ENCODE assay signal across 11 cellular contexts in the genomic region with DNA sequence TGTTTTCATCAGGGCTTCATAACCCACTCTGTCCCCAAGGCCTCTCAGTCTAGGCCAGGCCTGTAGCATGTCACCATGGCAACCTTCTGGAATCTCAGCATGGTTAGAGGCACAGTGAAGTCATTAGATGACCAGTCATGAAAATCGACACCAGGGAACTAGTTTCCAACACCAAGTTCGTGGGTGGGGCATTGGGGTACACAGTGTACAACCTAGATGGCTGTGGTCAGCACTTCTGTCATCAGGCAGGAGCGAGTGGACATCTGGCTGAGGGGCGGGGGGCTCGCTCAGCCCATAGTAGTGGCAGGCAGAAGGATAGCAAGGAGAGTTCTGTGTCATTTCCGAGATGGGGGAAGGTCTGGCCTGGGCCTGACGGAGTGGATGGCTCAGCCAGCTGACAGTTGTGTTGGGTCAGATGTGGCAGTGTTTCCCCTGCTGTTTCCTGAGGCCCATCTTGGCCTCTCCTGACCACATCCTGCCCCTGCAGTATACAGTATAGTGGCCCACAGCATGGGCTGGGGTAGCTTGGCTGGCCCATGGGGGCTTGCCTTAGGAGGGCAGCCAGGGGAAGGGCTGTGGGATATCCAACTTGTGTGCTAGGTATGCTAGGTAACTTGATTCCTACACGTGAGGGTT.
DNase-seq lines count a peak whose midpoint lies in the region; ATAC-seq, FAIRE-seq and TF ChIP-seq lines count a peak whose summit lies in the region.
"Had no signal": no experiment of that assay in that cellular context is flagged by ENCODE, and none has a peak within 500 bp of the region (broad histone marks: within the 10 kb centered on the region; RNA-seq: fewer than 3 reads in every experiment).

No MANE protein-coding gene starts in this region.

- no peak overlapping the region for H3K18ac ChIP-seq in H1 (ENCODE audit: extremely low read depth, low read length)

- H3K36me3 Mint-ChIP-seq in osteocyte (ENCODE audit: unreplicated experiment): no peaks in the 10 kb centered on the region
- H3K36me3 Mint-ChIP-seq: WTC11 had no signal

- no peak overlapping the region for H2BK120ac ChIP-seq in H1 (replicated peaks; ENCODE audit: low read depth, low read length)

- no peaks in the 10 kb centered on the region for H3K79me2 ChIP-seq in H1 (ENCODE audit: control insufficient read depth in 1 of 2, insufficient read depth in 2 of 2, low read length in 2 of 2)

- FAIRE-seq in H1 (lab: Jason Lieb, UNC): no peak

- no peak overlapping the region for H3K23ac ChIP-seq in H1 (ENCODE audit: insufficient read length)

- no peak for ATAC-seq in GM18873 (IDR thresholded peaks at IDR 0.05; ENCODE audit: low FRiP score, unreplicated experiment)
- ATAC-seq: WTC11 had no signal

- no peaks in the 10 kb centered on the region for H3K27me3 ChIP-seq in H1 (replicated peaks in 1 of 4; ENCODE audit: control insufficient read depth in 3 of 4, extremely low read depth in 1 of 4, insufficient read depth in 3 of 4, low read length in 3 of 4)
- H3K27me3 ChIP-seq: thyroid gland had no signal

- H4K20me1 ChIP-seq in H1 (replicated peaks in 1 of 2; ENCODE audit: control insufficient read depth in 1 of 2, insufficient read depth in 2 of 2, low read length in 2 of 2): no peaks in the 10 kb centered on the region

- no peak overlapping the region for H3K27ac ChIP-seq in H1 (ENCODE audit: low read depth, low read length)
- H3K27ac ChIP-seq: thyroid gland had no signal

- TF ChIP-seq RAD21 in H1 (IDR thresholded peaks at IDR 0.05 in 1 of 2, conservative IDR thresholded peaks at IDR 0.05 in 1 of 2; ENCODE audit: low read depth in 2 of 2, low read length in 2 of 2): no peak

- H3K14ac ChIP-seq in H1 (ENCODE audit: insufficient read length): no peak overlapping the region

- no peak overlapping the region for H2BK20ac ChIP-seq in H1 (ENCODE audit: low read length)

- no peak overlapping the region for H2BK5ac ChIP-seq in H1 (ENCODE audit: low read depth, low read length)

- H3K9me3 ChIP-seq in H1 (ENCODE audit: insufficient read depth in 2 of 2, low read depth in 1 of 2, low read length in 1 of 2): no peaks in the 10 kb centered on the region; a peak in 1 of 4 replicates
- H3K9me3 ChIP-seq: thyroid gland had no signal

- CTCF ChIA-PET in H1 (lab: Charles Lee; ENCODE audit: partially characterized antibody): interaction anchor here (1.1 to 4.1 kb wide), 4 partner anchors 9 to 168 kb away, joined by 3 to 23 read pairs (median 3); no protein-coding TSS in a partner anchor

- H4K8ac ChIP-seq in H1 (ENCODE audit: extremely low read depth, insufficient read depth, low read length): peak overlapping the region; percentile 41

- DNase-seq in GM04503 (ENCODE audit: low read depth) (peak; percentile 88), NB4 (ENCODE audit: low read depth) (peak; percentile 94), H1 (ENCODE audit: low read depth in 1 of 2, low spot score in 2 of 2) (peak in 1 of 2 experiments; percentile 38), osteocyte (ENCODE audit: extremely low spot score, unreplicated experiment) (peak; percentile 76), GM19238 (ENCODE audit: insufficient read length, low spot score) (no peak), NCI-H2171 (lab: John Stamatoyannopoulos, UW) (no peak)
- DNase-seq: NCI-H2081; stimulated activated CD4-positive, alpha-beta T cell treated with anti-CD3 and anti-CD28 coated beads, Interleukin-12 subunit alpha, Interleukin-12 subunit beta, amount 100 ng/mL, for 4 hours; thyroid gland had no signal

- no peak overlapping the region for H3K27ac Mint-ChIP-seq in osteocyte (ENCODE audit: unreplicated experiment)
- H3K27ac Mint-ChIP-seq: WTC11 had no signal

- H3K23me2 ChIP-seq in H1 (ENCODE audit: low read depth, low read length): no peaks in the 10 kb centered on the region

- H4K91ac ChIP-seq in H1 (replicated peaks; ENCODE audit: insufficient read length, low read length): no peak overlapping the region

- H3K9ac ChIP-seq in H1 (replicated peaks in 1 of 4; ENCODE audit: extremely low read depth in 1 of 4, low read depth in 3 of 4, low read length in 3 of 4): no peak overlapping the region

- H2AFZ ChIP-seq in H1 (ENCODE audit: low read length): no peak overlapping the region

- H3K4me1 ChIP-seq in H1 (replicated peaks in 1 of 4; ENCODE audit: control insufficient read depth in 3 of 4, insufficient read depth in 4 of 4, low read length in 3 of 4): no peaks in the 10 kb centered on the region; a peak in 1 of 7 replicates
- H3K4me1 ChIP-seq: thyroid gland had no signal

- H2AK5ac ChIP-seq in H1 (ENCODE audit: low read depth, low read length): no peak overlapping the region

- H3K79me1 ChIP-seq in H1 (ENCODE audit: low read depth, low read length): no peaks in the 10 kb centered on the region

- TF ChIP-seq EP300 in H1 (IDR thresholded peaks at IDR 0.05; ENCODE audit: borderline replicate concordance in 1 of 2, low read depth in 2 of 2, low read length in 2 of 2): no peak

- no peak overlapping the region for H3K56ac ChIP-seq in H1 (replicated peaks; ENCODE audit: insufficient read length, low read depth, low read length)

- H2BK12ac ChIP-seq in H1 (ENCODE audit: low read depth, low read length): no peak overlapping the region

- no peak overlapping the region for H3K4me2 ChIP-seq in H1 (ENCODE audit: insufficient read depth in 1 of 2, low read depth in 2 of 2, low read length in 2 of 2)

- H2BK15ac ChIP-seq in H1 (ENCODE audit: low read length): no peak overlapping the region

- POLR2A ChIA-PET in H1 (lab: Charles Lee; ENCODE audit: partially characterized antibody): no interaction called here

- peaks cover 3% of the 10 kb centered on the region for H3K27me3 Mint-ChIP-seq in osteocyte (ENCODE audit: unreplicated experiment)

- no peak overlapping the region for H3K4me3 Mint-ChIP-seq in osteocyte (ENCODE audit: unreplicated experiment)
- H3K4me3 Mint-ChIP-seq: WTC11 had no signal

- H3K9me3 Mint-ChIP-seq in osteocyte (ENCODE audit: unreplicated experiment): no peaks in the 10 kb centered on the region
- H3K9me3 Mint-ChIP-seq: WTC11 had no signal

- H4K5ac ChIP-seq in H1 (ENCODE audit: insufficient read length, low read depth, low read length): no peak overlapping the region

- no peaks in the 10 kb centered on the region for H3K36me3 ChIP-seq in H1 (ENCODE audit: control insufficient read depth in 2 of 4, insufficient read depth in 4 of 4, low read length in 3 of 4)
- H3K36me3 ChIP-seq: thyroid gland had no signal

- TF ChIP-seq POLR2A in NB4 (IDR thresholded peaks at IDR 0.05; ENCODE audit: extremely low read depth, insufficient read length) (no peak), H1 (IDR thresholded peaks at IDR 0.05; ENCODE audit: control extremely low read depth in 1 of 2, low read depth in 2 of 2, low read length in 2 of 2) (no peak)

- no peak overlapping the region for H3K4ac ChIP-seq in H1 (replicated peaks; ENCODE audit: insufficient read length, low read depth, low read length)

- WGBS in H1 (ENCODE audit: extremely low coverage in 1 of 2, insufficient coverage in 1 of 2, insufficient read length in 1 of 2, insufficient replicate concordance in 2 of 2, low coverage in 1 of 2, low lambda C conversion rate in 2 of 2, missing lambda C conversion rate in 1 of 2), 2 experiments: 71% methylated on average over 8 of the region's 8 CpGs; no CpG with 5 or more reads in 1 of the 2 experiments

- H3K4me3 ChIP-seq in NB4 (ENCODE audit: low read depth, low read length) (peak overlapping the region; percentile 32), H1 (ENCODE audit: extremely low read depth in 1 of 4, insufficient read depth in 2 of 4, low read depth in 3 of 4, low read length in 4 of 4) (no peak overlapping the region)
- H3K4me3 ChIP-seq: thyroid gland had no signal

- TF ChIP-seq CTCF in NB4 (IDR thresholded peaks at IDR 0.05; ENCODE audit: low read depth, low read length): no peak
- TF ChIP-seq CTCF in H1 (IDR thresholded peaks at IDR 0.05; ENCODE audit: control extremely low read depth in 1 of 3, insufficient read depth in 1 of 3, low read depth in 1 of 3, low read length in 3 of 3): no peak
- no peak for TF ChIP-seq CTCF in osteocyte (IDR thresholded peaks at IDR 0.05)

- peaks cover 2% of the 10 kb centered on the region for H3K4me1 Mint-ChIP-seq in osteocyte (ENCODE audit: unreplicated experiment)

TF ChIP-seq in H1, 55 proteins besides CTCF, POLR2A, EP300 and RAD21:
- TF ChIP-seq MAFK (IDR thresholded peaks at IDR 0.05; ENCODE audit: low read depth, low read length) (no peak), NRF1 (IDR thresholded peaks at IDR 0.05; ENCODE audit: low read depth, low read length) (no peak), HDAC2 (IDR thresholded peaks at IDR 0.05; ENCODE audit: borderline replicate concordance in 1 of 2, low read depth in 2 of 2, low read length in 2 of 2) (no peak), POU5F1 (IDR thresholded peaks at IDR 0.05; ENCODE audit: low read depth, low read length) (no peak)

Comparison
In these comparisons a context has a peak if more than half of its experiments do, and no peak if none do; other contexts are left out.
1. DNase-seq: peak in GM04503 (single experiment), NB4 (single experiment) and osteocyte (single experiment); none in GM19238 (single experiment) and NCI-H2171 (single experiment).